In the genomic region with DNA sequence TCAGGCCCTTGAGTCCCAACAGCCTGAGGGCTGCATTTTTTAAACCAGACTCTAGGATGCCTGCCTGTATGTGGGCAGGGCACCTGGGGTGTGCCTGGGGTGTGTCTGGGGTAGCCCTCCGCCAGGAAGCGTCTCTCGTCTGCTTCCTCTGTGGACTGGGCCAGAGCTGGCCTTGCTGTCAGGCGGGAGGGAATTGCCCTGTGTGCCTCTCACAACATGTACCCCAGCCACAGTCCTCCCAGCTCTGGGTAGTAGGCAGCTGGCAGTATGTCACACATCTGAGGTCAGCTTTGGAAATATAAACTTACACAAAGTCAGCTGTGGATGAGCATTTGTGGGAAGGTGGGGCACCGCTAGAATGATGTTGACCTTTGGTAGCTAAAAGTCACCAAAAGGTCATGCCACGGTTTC, we compare ENCODE assay signal across 20 cellular contexts. TPM values are rescaled to one million over a fixed set of nuclear protein-coding genes. Genes with fewer than 3 reads are reported as not detected.
DNase-seq lines count a peak whose midpoint lies in the region; ATAC-seq and TF ChIP-seq lines count a peak whose summit lies in the region.
"Had no signal": no experiment of that assay in that cellular context is flagged by ENCODE, and none has a peak within 500 bp of the region (broad histone marks: within the 10 kb centered on the region; RNA-seq: fewer than 3 reads in every experiment).

No MANE protein-coding gene starts in this region.

- no peaks in the 10 kb centered on the region for H3K9me2 ChIP-seq in GM23248 (ENCODE audit: insufficient read depth)

- H3F3A ChIP-seq in GM23248 (ENCODE audit: insufficient read depth), result no peaks in the 10 kb centered on the region

- peaks cover 83% of the 10 kb centered on the region for H3K4me1 Mint-ChIP-seq in activated CD4-positive, alpha-beta memory T cell treated with anti-CD3 and anti-CD28 coated beads, Interleukin-2, amount 10 ng/mL, durations not matched to agents 7 days and 5 days

- no peaks in the 10 kb centered on the region for H3K9me3 Mint-ChIP-seq in activated CD4-positive, alpha-beta memory T cell treated with anti-CD3 and anti-CD28 coated beads, Interleukin-2, amount 10 ng/mL, durations not matched to agents 7 days and 5 days

- H3K4me3 ChIP-seq in BLaER1 (no peak overlapping the region), GM12865 (ENCODE audit: low read depth, low read length) (no peak overlapping the region), GM23248 (no peak overlapping the region)
- H3K4me3 ChIP-seq: K562, pancreas, skin epidermis, uterus had no signal

- CTCF ChIA-PET in activated CD4-positive, alpha-beta memory T cell treated with anti-CD3 and anti-CD28 coated beads, Interleukin-2, amount 10 ng/mL, durations not matched to agents 7 days and 5 days (lab: Charles Lee), result interaction anchor here (1.2 to 2.3 kb wide), 3 partner anchors 12 to 139 kb away, joined by 3 to 9 read pairs (median 3); no protein-coding TSS in a partner anchor

- peaks cover 27% of the 10 kb centered on the region; the same call in 1 of the 2 replicates for H3K36me3 ChIP-seq in BLaER1
- H3K36me3 ChIP-seq in GM23248 (ENCODE audit: low read depth), result no peaks in the 10 kb centered on the region
- H3K36me3 ChIP-seq: pancreas, uterus had no signal

- TF ChIP-seq CTCF in GM12865 (IDR thresholded peaks at IDR 0.05; ENCODE audit: insufficient read depth, low read depth, low read length, missing control alignments) (no peak), GM13976 (IDR thresholded peaks at IDR 0.05; ENCODE audit: borderline replicate concordance, control extremely low read depth, extremely low read depth, insufficient read depth, missing control alignments) (no peak)

- POLR2A ChIA-PET in activated CD4-positive, alpha-beta memory T cell treated with anti-CD3 and anti-CD28 coated beads, Interleukin-2, amount 10 ng/mL, durations not matched to agents 7 days and 5 days (lab: Charles Lee), result interaction anchor here (1.0 to 5.7 kb wide), 5 partner anchors 11 to 79 kb away, joined by 3 to 60 read pairs (median 3); partner anchors contain the start of gene TRAF5

- peak overlapping the region; percentile 11 for H3K4me3 Mint-ChIP-seq in activated CD4-positive, alpha-beta memory T cell treated with anti-CD3 and anti-CD28 coated beads, Interleukin-2, amount 10 ng/mL, durations not matched to agents 7 days and 5 days

- H3K9me3 ChIP-seq in BLaER1 (no peaks in the 10 kb centered on the region; the same call in 1 of the 2 replicates), GM23248 (ENCODE audit: low read depth) (no peaks in the 10 kb centered on the region)
- H3K9me3 ChIP-seq: pancreas, uterus had no signal

- H3K27ac Mint-ChIP-seq in activated CD4-positive, alpha-beta memory T cell treated with anti-CD3 and anti-CD28 coated beads, Interleukin-2, amount 10 ng/mL, durations not matched to agents 7 days and 5 days, result peak overlapping the region; percentile 73

- ATAC-seq in HG03565 (IDR thresholded peaks at IDR 0.05; ENCODE audit: unreplicated experiment), result no peak
- ATAC-seq: K562, pancreas had no signal

- H3K27me3 ChIP-seq in BLaER1 (no peaks in the 10 kb centered on the region), GM23248 (replicated peaks; ENCODE audit: insufficient read depth) (no peaks in the 10 kb centered on the region)
- H3K27me3 ChIP-seq: pancreas, uterus had no signal

- H3K27ac ChIP-seq in BLaER1 (0 out of 2 replicates have a peak overlapping the region, but pooled peaks have one; percentile 28), GM23248 (no peak overlapping the region)
- H3K27ac ChIP-seq: pancreas, skin epidermis, uterus had no signal

- peaks cover 86% of the 10 kb centered on the region for H4K20me1 ChIP-seq in BLaER1
- H4K20me1 ChIP-seq in GM23248 (ENCODE audit: insufficient read depth), result no peaks in the 10 kb centered on the region

- DNase-seq in GM12865 (ENCODE audit: low read depth) (peak; percentile 30), myocyte (ENCODE audit: low read depth) (peak; percentile 87), GM23248 (no peak), GM13976 (ENCODE audit: low spot score) (no peak), C1 segment of cervical spinal cord (lab: John Stamatoyannopoulos, UW) (no peak)
- no peak for DNase-seq in activated CD4-positive, alpha-beta memory T cell treated with anti-CD3 and anti-CD28 coated beads, Interleukin-2, amount 10 ng/mL, durations not matched to agents 7 days and 5 days
- DNase-seq: dermis blood vessel endothelial cell; DND-41; glutamatergic neuron; kidney; midbrain; NCI-H1105 treated with DMSO at 0.1 percent for 48 hours; NCI-H2227 treated with DMSO at 0.1 percent for 48 hours; pancreas; stimulated activated naive CD4-positive, alpha-beta T cell treated with Interleukin-2 at 50 U/mL for 16 hours; uterus had no signal

- peaks cover 17% of the 10 kb centered on the region for H3K79me2 ChIP-seq in GM23248 (ENCODE audit: insufficient read depth)

- H3K4me2 ChIP-seq in BLaER1, result no peak overlapping the region
- H3K4me2 ChIP-seq in GM23248 (ENCODE audit: unreplicated experiment), result no peak overlapping the region

- no peaks in the 10 kb centered on the region for H3K27me3 Mint-ChIP-seq in activated CD4-positive, alpha-beta memory T cell treated with anti-CD3 and anti-CD28 coated beads, Interleukin-2, amount 10 ng/mL, durations not matched to agents 7 days and 5 days

- H3K36me3 Mint-ChIP-seq in activated CD4-positive, alpha-beta memory T cell treated with anti-CD3 and anti-CD28 coated beads, Interleukin-2, amount 10 ng/mL, durations not matched to agents 7 days and 5 days (ENCODE audit: low read depth), result peaks cover 48% of the 10 kb centered on the region

- peaks cover 38% of the 10 kb centered on the region for H3K4me1 ChIP-seq in BLaER1
- H3K4me1 ChIP-seq in GM23248 (ENCODE audit: insufficient read depth), result 0 out of 2 replicates have a peak, but pooled peaks cover 5% of the 10 kb centered on the region
- H3K4me1 ChIP-seq: uterus had no signal

- H2AFZ ChIP-seq in GM23248, result no peak overlapping the region

- 75 to 83% methylated on average over 6 of the region's 6 CpGs for WGBS in GM23248 (ENCODE audit: low coverage in 1 of 2, low lambda C conversion rate in 2 of 2, missing lambda C conversion rate in 2 of 2), 2 experiments

- H3K9ac ChIP-seq in BLaER1 (no peak overlapping the region), GM23248 (no peak overlapping the region)

- in situ Hi-C loops in GM23248 (cut with MboI) (no loop called here), GM13976 (cut with MboI; ENCODE audit: low sequenced_read_pairs, unreplicated experiment) (no loop called here)

RNA-seq across cellular contexts. Expression of gene TRAF5, which starts 13.0 kb away (rescaled TPM):
- 10 to 100 TPM; 67.9 to 68.4 TPM for total RNA-seq in activated CD4-positive, alpha-beta memory T cell treated with anti-CD3 and anti-CD28 coated beads, Interleukin-2, amount 10 ng/mL, durations not matched to agents 7 days and 5 days
- 6.6 and 19.8 TPM in 2 replicates for total RNA-seq in myocyte
- polyA plus RNA-seq in myocyte (2012), result 6.4 TPM
- total RNA-seq in GM23248 (2014; rRNA removed; shearing (Covaris generic)), result 7.7 and 9.9 TPM in 2 replicates
- polyA plus RNA-seq in GM23248 (2016; fragmentation: Nextera tagmentation; extraction: Ambion mirVana), result 5.7 and 6.3 TPM in 2 replicates

Comparison
In these comparisons a context has a peak if more than half of its experiments do, and no peak if none do; other contexts are left out.
1. DNase-seq: peak in GM12865 (single experiment) and myocyte (single experiment); none in activated CD4-positive, alpha-beta memory T cell treated with anti-CD3 and anti-CD28 coated beads, Interleukin-2, amount 10 ng/mL, durations not matched to agents 7 days and 5 days (single experiment), GM23248 (single experiment), GM13976 (single experiment) and C1 segment of cervical spinal cord (0 of 14).